17 cellular contexts compared by ENCODE assay signal in the genomic region with DNA sequence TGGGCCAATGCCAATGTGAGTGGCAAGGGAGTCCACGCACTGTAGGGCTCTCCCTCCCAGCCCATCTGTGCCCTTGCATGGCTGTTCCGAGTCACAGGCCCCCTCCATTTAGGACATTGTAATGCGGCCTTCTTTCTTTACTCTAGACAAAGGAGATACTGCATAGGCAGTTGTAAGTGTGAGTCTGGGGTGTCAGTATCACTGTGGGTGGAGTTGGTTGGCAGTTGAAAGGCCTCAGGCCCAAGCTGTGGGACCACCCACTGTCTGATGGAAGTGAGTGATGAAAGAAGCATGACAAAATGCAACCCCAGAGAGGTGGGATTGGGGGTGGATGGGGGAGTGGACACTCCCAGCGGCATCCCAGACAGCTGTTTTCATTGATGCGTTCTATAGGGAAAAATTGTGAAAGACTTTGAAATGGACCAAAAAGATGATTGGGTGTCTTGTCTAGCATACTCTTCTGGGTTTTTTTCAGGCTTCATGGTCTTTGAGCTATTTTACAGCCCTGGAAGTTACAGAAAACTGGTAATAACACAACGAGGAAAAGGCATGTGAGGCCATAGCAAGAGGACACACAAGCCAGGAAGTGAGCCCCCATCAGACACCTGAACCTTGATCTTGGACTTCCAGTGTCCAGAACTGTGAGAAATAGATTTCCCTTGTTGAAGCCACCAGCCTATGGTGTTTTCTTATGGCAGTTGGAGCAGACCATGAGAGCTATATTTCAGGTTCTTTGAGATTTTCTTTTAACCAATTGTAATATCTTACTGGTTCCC.
DNase-seq lines count a peak whose midpoint lies in the region; ATAC-seq and TF ChIP-seq lines count a peak whose summit lies in the region.
"Had no signal": no experiment of that assay in that cellular context is flagged by ENCODE, and none has a peak within 500 bp of the region (broad histone marks: within the 10 kb centered on the region; RNA-seq: fewer than 3 reads in every experiment).

No MANE protein-coding gene starts in this region.

- H3K36me3 ChIP-seq in PC-3 (ENCODE audit: low read depth, low read length) (no peaks in the 10 kb centered on the region), neuronal stem cell (replicated peaks in 1 of 2; ENCODE audit: control insufficient read depth in 2 of 2, insufficient read depth in 2 of 2, low read length in 2 of 2) (no peaks in the 10 kb centered on the region)

- H2AFZ ChIP-seq in PC-3 (ENCODE audit: low read length) (no peak overlapping the region), neuronal stem cell (ENCODE audit: low read length) (no peak overlapping the region)

- H3K36me3 Mint-ChIP-seq in central memory CD8-positive, alpha-beta T cell (ENCODE audit: insufficient read depth) = peaks cover 4% of the 10 kb centered on the region
- H3K36me3 Mint-ChIP-seq in CD14-positive monocyte = peaks cover 2 to 8% of the 10 kb centered on the region in 2 donors

- H3K4me3 ChIP-seq in PC-3 (ENCODE audit: low read length) (no peak overlapping the region), neuronal stem cell (ENCODE audit: low read length in 2 of 2) (no peak overlapping the region)
- H3K4me3 ChIP-seq: K562 had no signal

- ATAC-seq in PC-3 (no peak), HG02884 (IDR thresholded peaks at IDR 0.05; ENCODE audit: unreplicated experiment) (no peak)
- no peak for ATAC-seq in central memory CD8-positive, alpha-beta T cell (replicated peaks; ENCODE audit: extremely low read depth, poor library complexity, severe bottlenecking)
- ATAC-seq: K562 had no signal

- POLR2A ChIA-PET in PC-3 (lab: Charles Lee; ENCODE audit: unreplicated experiment) = interaction anchor here (0.6 to 0.8 kb wide), 2 partner anchors 29 to 30 kb away, joined by 3 to 4 read pairs; no protein-coding TSS in a partner anchor

- no peak overlapping the region for H2BK15ac ChIP-seq in neuronal stem cell (ENCODE audit: low read length)

- TF ChIP-seq CTCF in PC-3 (conservative IDR thresholded peaks at IDR 0.05; ENCODE audit: low read depth, low read length) = no peak
- no peak for TF ChIP-seq CTCF in CD14-positive monocyte (IDR thresholded peaks at IDR 0.05)

- no peak overlapping the region for H2BK120ac ChIP-seq in neuronal stem cell (ENCODE audit: low read depth, low read length)

- no peaks in the 10 kb centered on the region for H4K20me1 ChIP-seq in PC-3 (ENCODE audit: low read length)

- intact Hi-C loops in PC-3 (cut with micrococcal nuclease) (loop anchor here (2.0 to 5.0 kb wide), 2 partner anchors 20 to 132 kb away; no protein-coding TSS in a partner anchor), CD14-positive monocyte (cut with micrococcal nuclease) (loop anchor here (5.0 kb wide), 2 partner anchors 77 to 122 kb away; no protein-coding TSS in a partner anchor)

- H3K79me1 ChIP-seq in neuronal stem cell (ENCODE audit: low read depth, low read length) = no peaks in the 10 kb centered on the region

- no peaks in the 10 kb centered on the region for H3K79me2 ChIP-seq in PC-3 (ENCODE audit: low read length)

- H3K4me2 ChIP-seq in PC-3 (ENCODE audit: low read length) = peak overlapping the region; percentile 21; the same call in 1 of the 2 replicates
- no peak overlapping the region for H3K4me2 ChIP-seq in neuronal stem cell (ENCODE audit: insufficient read depth, low read length, poor library complexity, severe bottlenecking)

- H3K18ac ChIP-seq in neuronal stem cell (ENCODE audit: low read length) = peak overlapping the region; percentile 48

- no peak overlapping the region for H4K8ac ChIP-seq in neuronal stem cell (ENCODE audit: low read depth, low read length)

- CTCF ChIA-PET in PC-3 (lab: Charles Lee) = no interaction called here

- no TSS peak for BruUV-seq in PC-3 (replicated peaks; lab: Mats Ljungman, UMichigan)

- H3K4ac ChIP-seq in neuronal stem cell (ENCODE audit: low read length) = no peak overlapping the region

- peaks cover 59% of the 10 kb centered on the region for H3K27me3 Mint-ChIP-seq in central memory CD8-positive, alpha-beta T cell
- peaks cover 0 to 8% (median 0%) of the 10 kb centered on the region in 3 donors for H3K27me3 Mint-ChIP-seq in CD14-positive monocyte (ENCODE audit: low read depth in 3 of 3)

- H3K4me3 Mint-ChIP-seq in central memory CD8-positive, alpha-beta T cell = no peak overlapping the region
- H3K4me3 Mint-ChIP-seq in CD14-positive monocyte = no peak overlapping the region

- no peaks in the 10 kb centered on the region for H3F3A ChIP-seq in PC-3 (ENCODE audit: low read length, unreplicated experiment)

- DNase-seq in ELF-1 (ENCODE audit: low read depth, low spot score) (peak; percentile 38), PC-3 (no peak), neuronal stem cell (ENCODE audit: low spot score) (no peak), CD14-positive monocyte (ENCODE audit: low spot score) (no peak), AG20443 (ENCODE audit: low spot score) (no peak), NCI-H146 (lab: John Stamatoyannopoulos, UW) (no peak)
- no peak for DNase-seq in central memory CD8-positive, alpha-beta T cell (ENCODE audit: low spot score in 2 of 2)
- DNase-seq: AML-193, HCEC 1CT, NCI-H1417, NCI-H2029, NCI-H2171, NCI-H446, NCI-H69, RPMI8226 had no signal

- no peak overlapping the region for H3K14ac ChIP-seq in neuronal stem cell (ENCODE audit: low read length)

- WGBS in neuronal stem cell (ENCODE audit: extremely low coverage in 2 of 2, insufficient read length in 2 of 2, insufficient replicate concordance in 1 of 2), 2 donors = no CpG with 5 or more reads among the region's 6 CpGs

- H3K9me3 ChIP-seq in PC-3 (ENCODE audit: low read length) (no peaks in the 10 kb centered on the region), neuronal stem cell (replicated peaks in 1 of 2; ENCODE audit: control insufficient read depth in 2 of 2, insufficient read depth in 1 of 2, low read depth in 1 of 2, low read length in 2 of 2) (peaks cover 0 to 30% of the 10 kb centered on the region in 2 donors)

- no peak overlapping the region for H4K91ac ChIP-seq in neuronal stem cell (ENCODE audit: low read depth, low read length, poor library complexity)

- no peak overlapping the region for H3K23ac ChIP-seq in neuronal stem cell (ENCODE audit: low read depth, low read length, poor library complexity)

- no peak overlapping the region for H2BK12ac ChIP-seq in neuronal stem cell (ENCODE audit: low read length)

- no peaks in the 10 kb centered on the region for H3K9me3 Mint-ChIP-seq in central memory CD8-positive, alpha-beta T cell
- H3K9me3 Mint-ChIP-seq in CD14-positive monocyte = peaks cover 2 to 12% (median 5%) of the 10 kb centered on the region in 7 donors

- H3K4me1 Mint-ChIP-seq in central memory CD8-positive, alpha-beta T cell = peaks cover 6% of the 10 kb centered on the region
- H3K4me1 Mint-ChIP-seq in CD14-positive monocyte = peaks cover 47% of the 10 kb centered on the region

- H3K9ac ChIP-seq in PC-3 (ENCODE audit: low read length) (no peak overlapping the region), neuronal stem cell (ENCODE audit: low read depth, low read length, poor library complexity) (no peak overlapping the region)

- peak overlapping the region; percentile 52 for H3K27ac Mint-ChIP-seq in central memory CD8-positive, alpha-beta T cell (ENCODE audit: low read depth)
- peak overlapping the region in 3 of 7 donors; percentile 88 to 96 (median 94) for H3K27ac Mint-ChIP-seq in CD14-positive monocyte

- H3K4me1 ChIP-seq in PC-3 (ENCODE audit: insufficient read depth, low read length) = peaks cover 27% of the 10 kb centered on the region
- H3K4me1 ChIP-seq in neuronal stem cell (ENCODE audit: control insufficient read depth in 2 of 2, insufficient read depth in 1 of 2, low read depth in 1 of 2, low read length in 2 of 2) = peaks cover 18 to 19% of the 10 kb centered on the region in 2 donors

- H3K27ac ChIP-seq in PC-3 (ENCODE audit: low read length) (peak overlapping the region; percentile 85), neuronal stem cell (replicated peaks; ENCODE audit: low read length) (no peak overlapping the region)

- H3K9me2 ChIP-seq in PC-3 (replicated peaks; ENCODE audit: low read length) = no peaks in the 10 kb centered on the region

- no peaks in the 10 kb centered on the region for H3K27me3 ChIP-seq in PC-3 (ENCODE audit: low read length)
- peaks cover 0 to 4% (median 0%) of the 10 kb centered on the region in 3 experiments for H3K27me3 ChIP-seq in neuronal stem cell (ENCODE audit: control insufficient read depth in 3 of 3, insufficient read depth in 3 of 3, low read depth in 1 of 3, low read length in 3 of 3)

- no peak overlapping the region for H2BK5ac ChIP-seq in neuronal stem cell (ENCODE audit: low read length)

- H2AK5ac ChIP-seq in neuronal stem cell (ENCODE audit: low read depth, low read length) = no peak overlapping the region
